In genomic region chr13:65435590-65435989, GRCh38 we compare ENCODE assay signal across 37 cellular contexts.
"Had no signal": no experiment of that assay in that cellular context is flagged by ENCODE, and none has a peak within 500 bp of the region (broad histone marks: within the 10 kb centered on the region; RNA-seq: fewer than 3 reads in every experiment).

No MANE protein-coding gene starts in this region.

- H3K4me3 ChIP-seq: MG63 had no signal

- H3K27ac ChIP-seq: KMS-11 had no signal

- DNase-seq: Karpas-422, Kasumi-1, KG1, MG63, MM.1S, MV-4-11, NCI-H1048, NCI-H1092, NCI-H1092 treated with DMSO at 0.1 percent for 48 hours, NCI-H1105, NCI-H1105 treated with DMSO at 0.1 percent for 48 hours, NCI-H1417, NCI-H1417 treated with DMSO at 0.1 percent for 48 hours, NCI-H1436, NCI-H1436 treated with DMSO at 0.1 percent for 48 hours, NCI-H146, NCI-H1694, NCI-H1694 treated with DMSO at 0.1 percent for 48 hours, NCI-H187, NCI-H187 treated with DMSO at 0.1 percent for 48 hours, NCI-H1930, NCI-H2029, NCI-H2029 treated with DMSO at 0.1 percent for 48 hours, NCI-H2081 treated with DMSO at 0.1 percent for 48 hours, NCI-H2107, NCI-H2171, NCI-H2171 treated with DMSO at 0.1 percent for 48 hours, NCI-H2227 treated with DMSO at 0.1 percent for 48 hours, NCI-H226, NCI-H345, NCI-H446, NCI-H446 treated with DMSO at 0.1 percent for 48 hours, NCI-H510A, NCI-H510A treated with DMSO at 0.1 percent for 48 hours, NCI-H524, NCI-H524 treated with DMSO at 0.1 percent for 48 hours had no signal

- H3K4me2 ChIP-seq: KMS-11 had no signal

- H3K9ac ChIP-seq: KMS-11 had no signal

- H3K27me3 ChIP-seq: MG63 had no signal

- H3K9me3 ChIP-seq: MG63 had no signal

- H3K36me3 ChIP-seq: MG63 had no signal
